8 cellular contexts compared by ENCODE assay signal in the genomic region with DNA sequence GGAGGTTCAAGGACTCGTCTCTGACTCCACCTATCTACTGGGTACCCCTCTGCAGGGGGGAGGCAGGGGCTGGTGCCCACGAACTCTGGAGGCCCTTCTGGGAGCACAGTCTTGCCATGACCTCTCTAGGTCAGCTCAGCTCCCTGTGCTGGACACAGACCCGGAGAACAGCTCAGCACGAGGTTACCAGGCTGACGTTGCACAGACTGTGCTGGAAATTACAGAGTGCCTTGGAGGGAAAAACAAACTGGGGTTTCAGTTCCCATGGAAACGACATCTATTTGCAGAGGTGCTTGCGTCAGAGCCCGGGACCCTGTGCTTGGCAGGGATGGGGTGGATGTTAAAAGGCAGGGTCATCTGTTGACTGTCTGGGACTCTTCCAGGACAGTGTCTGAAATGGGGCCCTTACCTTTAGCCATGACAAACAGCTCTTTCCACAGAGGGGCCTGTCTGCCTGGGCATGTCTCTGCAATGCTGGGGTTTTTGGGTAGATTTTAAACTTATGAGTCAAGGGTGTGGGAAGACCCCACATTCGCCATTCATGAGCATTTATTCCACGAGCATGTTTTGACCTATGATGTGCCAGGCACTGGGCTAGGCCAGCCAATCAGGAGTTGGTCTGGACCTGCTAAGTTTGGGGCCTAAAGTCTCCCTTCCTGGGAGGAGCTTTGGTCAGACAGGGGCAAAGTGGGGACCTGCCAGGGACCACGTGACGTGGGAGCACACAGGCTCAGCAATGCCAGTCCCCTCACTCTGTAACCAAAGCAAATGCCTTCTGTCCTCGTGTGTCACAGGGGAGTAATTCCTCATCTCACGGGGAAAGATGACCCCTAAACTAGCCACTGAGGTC. TPM values are rescaled to one million over a fixed set of nuclear protein-coding genes. Genes with fewer than 3 reads are reported as not detected.
DNase-seq lines count a peak whose midpoint lies in the region; ATAC-seq, FAIRE-seq and TF ChIP-seq lines count a peak whose summit lies in the region.

No MANE protein-coding gene starts in this region.

- WGBS in A549 (ENCODE audit: missing lambda C conversion rate), result 16% methylated on average over 12 of the region's 14 CpGs

- H3K9me3 ChIP-seq in A549, result no peaks in the 10 kb centered on the region
- H3K9me3 ChIP-seq in keratinocyte (ENCODE audit: control insufficient read depth, low read depth, low read length), result no peaks in the 10 kb centered on the region

- no peak overlapping the region for H2AFZ ChIP-seq in keratinocyte (ENCODE audit: control insufficient read depth, low read length)

- H3K4me2 ChIP-seq in A549 (peak overlapping the region; percentile 48), keratinocyte (ENCODE audit: control insufficient read depth, extremely low read depth, insufficient read depth, low read depth, low read length) (peak overlapping the region; percentile 72)

- H3K27me3 ChIP-seq in keratinocyte (ENCODE audit: control insufficient read depth, extremely low read depth, insufficient read depth, low read length), result no peaks in the 10 kb centered on the region

- peak; percentile 100 for TF ChIP-seq EP300 in A549 (IDR thresholded peaks at IDR 0.05)

- H3K9ac ChIP-seq in keratinocyte (ENCODE audit: control insufficient read depth, extremely low read depth, insufficient read depth, low read length), result peak overlapping the region; percentile 45

- peak; percentile 43 for FAIRE-seq in A549 (lab: Jason Lieb, UNC)
- FAIRE-seq in keratinocyte (lab: Jason Lieb, UNC), result peak; percentile 85

- TF ChIP-seq RAD21 in A549 (conservative IDR thresholded peaks at IDR 0.05 in 1 of 2, IDR thresholded peaks at IDR 0.05 in 1 of 2), result peak; percentile 4 to 55; a peak in 4 of 5 replicates

- CTCF ChIA-PET in A549 (lab: Yijun Ruan, JAX), result interaction anchor here (0.7 to 36.6 kb wide), 12 partner anchors 8 to 226 kb away, joined by 3 to 1144 read pairs (median 4); partner anchors contain the start of genes CCR7 and IGFBP4

- H3K4me1 ChIP-seq in A549 (peaks cover 71% of the 10 kb centered on the region), keratinocyte (ENCODE audit: control insufficient read depth, extremely low read depth, insufficient read depth, low read length) (peaks cover 44% of the 10 kb centered on the region)

- peaks cover 4% of the 10 kb centered on the region for H3K9me1 ChIP-seq in keratinocyte (ENCODE audit: control insufficient read depth, extremely low read depth, insufficient read depth, low read length)

- H3K27ac ChIP-seq in A549, result peak overlapping the region; percentile 95 to 99
- H3K27ac ChIP-seq in keratinocyte (ENCODE audit: control insufficient read depth, insufficient read depth, low read length), result peak overlapping the region; percentile 71

- POLR2A ChIA-PET in A549 (lab: Yijun Ruan, JAX), result interaction anchor here (0.6 to 3.3 kb wide), 29 partner anchors 9 to 1146 kb away, joined by 3 to 114 read pairs (median 7); partner anchors contain the start of genes EIF1 and IGFBP4

- no peaks in the 10 kb centered on the region for H3K79me2 ChIP-seq in keratinocyte (ENCODE audit: control insufficient read depth, insufficient read depth, low read length)

- ATAC-seq in A549, result peak; percentile 87 to 90

- TF ChIP-seq POLR2A in A549 (IDR thresholded peaks at IDR 0.05; ENCODE audit: low read length) (no peak), GM19193 (IDR thresholded peaks at IDR 0.05; ENCODE audit: extremely low read depth, insufficient read depth, insufficient read length) (peak; percentile 37)

- no peaks in the 10 kb centered on the region for H3K36me3 ChIP-seq in keratinocyte (ENCODE audit: control insufficient read depth in 2 of 2, extremely low read depth in 1 of 2, insufficient read depth in 2 of 2, low read length in 2 of 2)

- TF ChIP-seq CTCF in A549 (IDR thresholded peaks at IDR 0.05) (no peak), keratinocyte (optimal IDR thresholded peaks at IDR 0.05 in 1 of 3, IDR thresholded peaks at IDR 0.05 in 1 of 3, conservative IDR thresholded peaks at IDR 0.05 in 1 of 3; ENCODE audit: extremely low read depth in 1 of 3, insufficient read depth in 2 of 3, low read length in 3 of 3) (no peak)

- peak; percentile 99 to 100 for DNase-seq in A549 (ENCODE audit: low read depth in 1 of 2, low spot score in 1 of 2)
- peak; percentile 40 for DNase-seq in NCI-H69 (lab: John Stamatoyannopoulos, UW)
- DNase-seq in astrocyte of the hippocampus (ENCODE audit: low read depth, low spot score), result peak; percentile 86
- no peak for DNase-seq in keratinocyte (ENCODE audit: low read depth, low spot score)
- peak; percentile 68 for DNase-seq in stimulated activated CD4-positive, alpha-beta T cell treated with anti-CD3 and anti-CD28 coated beads, Interleukin-4, amount 100 ng/mL, for 24 hours
- DNase-seq in NCI-H510A (lab: John Stamatoyannopoulos, UW), result no peak
- DNase-seq in NCI-H1105 treated with DMSO at 0.1 percent for 48 hours (lab: John Stamatoyannopoulos, UW), result no peak

- H4K20me1 ChIP-seq in keratinocyte (ENCODE audit: control insufficient read depth, extremely low read depth, insufficient read depth, low read length), result no peaks in the 10 kb centered on the region

- H3K4me3 ChIP-seq in A549 (no peak overlapping the region), keratinocyte (ENCODE audit: control insufficient read depth in 2 of 3, extremely low read depth in 1 of 3, insufficient read depth in 2 of 3, low read depth in 1 of 3, low read length in 3 of 3) (no peak overlapping the region)

- dilution Hi-C loops in keratinocyte (cut with MboI; ENCODE audit: extremely low pct_ligation_motif_present, low sequenced_read_pairs), result no loop called here

TF ChIP-seq in A549, 52 proteins besides CTCF, POLR2A, EP300 and RAD21 (continues in another document):
- TF ChIP-seq MAFK (IDR thresholded peaks at IDR 0.05; ENCODE audit: partially characterized antibody) (peak; percentile 81), FOXS1 (CRISPR knock-in tag; IDR thresholded peaks at IDR 0.05) (peak; percentile 75; the same call in 1 of the 2 replicates), HEYL (CRISPR knock-in tag; IDR thresholded peaks at IDR 0.05) (peak; percentile 90; the same call in 1 of the 2 replicates), MAZ (IDR thresholded peaks at IDR 0.05; ENCODE audit: borderline replicate concordance, low read depth, low read length) (peak; percentile 24; the same call in 1 of the 2 replicates), CEBPB (IDR thresholded peaks at IDR 0.05) (peak; percentile 85 to 96), HOXB13 (CRISPR knock-in tag; IDR thresholded peaks at IDR 0.05; ENCODE audit: low read depth) (peak; percentile 91), RFX5 (IDR thresholded peaks at IDR 0.05) (peak; percentile 71), SMC3 (IDR thresholded peaks at IDR 0.05) (peak; percentile 48), FOSB (CRISPR knock-in tag; IDR thresholded peaks at IDR 0.05) (peak; percentile 59; the same call in 1 of the 2 replicates), FOSL2 (IDR thresholded peaks at IDR 0.05) (peak; percentile 78), FOSL2 (CRISPR knock-in tag; IDR thresholded peaks at IDR 0.05) (peak; percentile 98), GATA3 (IDR thresholded peaks at IDR 0.05; ENCODE audit: borderline replicate concordance) (peak; percentile 99), NFE2L2 (conservative IDR thresholded peaks at IDR 0.05; ENCODE audit: low read length) (peak; percentile 64), EHF (CRISPR knock-in tag; IDR thresholded peaks at IDR 0.05) (peak; percentile 84), CBX2 (IDR thresholded peaks at IDR 0.05; ENCODE audit: borderline replicate concordance, low read depth) (no peak), RNF2 (IDR thresholded peaks at IDR 0.05; ENCODE audit: borderline replicate concordance, low read depth) (no peak), KDM1A (IDR thresholded peaks at IDR 0.05; ENCODE audit: low read depth) (no peak), ZNF302 (CRISPR knock-in tag; IDR thresholded peaks at IDR 0.05) (peak; percentile 63; the same call in 1 of the 2 replicates)

RNA-seq across cellular contexts. Expression of gene CCR7, which starts 22.5 kb away (rescaled TPM):
- 1.4 and 1.9 TPM in 2 replicates for polyA plus RNA-seq in A549 (2011; rRNA removed)
- polyA plus RNA-seq in A549 (2012; cell fraction: cytosol; rRNA removed), result 0.79 and 1.5 TPM in 2 replicates
- polyA plus RNA-seq in A549 (2012; cell fraction: nucleus; rRNA removed), result 3.0 and 3.2 TPM in 2 replicates
- 0.72 to 0.84 TPM (median 0.76 TPM) in 3 replicates for polyA plus RNA-seq in A549 (2017; fragmentation: RNase III; extraction: RNeasy Plus Mini Kit Qiagen cat#74134 plus additional on column Dnase treatment)
- polyA minus RNA-seq in A549 (2011; rRNA and poly(A)+ RNA removed), result 1.7 and 3.3 TPM in 2 replicates
- polyA plus RNA-seq in keratinocyte, result 0.06 to 0.63 TPM (median 0.16 TPM) in 3 replicates
- not detected for polyA plus RNA-seq in keratinocyte (2011; ENCODE audit: low read depth)
- 0.04 TPM in 1 of 2 replicates, not detected in the other for polyA plus RNA-seq in keratinocyte (2011; cell fraction: cytosol; rRNA removed)
- polyA plus RNA-seq in keratinocyte (2011; cell fraction: nucleus; rRNA removed), result 0.31 TPM in 1 of 2 replicates, not detected in the other
- polyA plus RNA-seq in keratinocyte (2012; ENCODE audit: low replicate concordance), result 0.05 and 0.16 TPM in 2 replicates
- polyA minus RNA-seq in keratinocyte, result 0.33 TPM in 1 of 3 replicates, not detected in the others
- not detected for polyA minus RNA-seq in keratinocyte (2011; cell fraction: cytosol; rRNA and poly(A)+ RNA removed)
- not detected in 2 replicates for polyA minus RNA-seq in keratinocyte (2011; cell fraction: nucleus; rRNA and poly(A)+ RNA removed)

RNA-seq across cellular contexts. Expression of gene TNS4, which starts 41.4 kb away (rescaled TPM):
- polyA plus RNA-seq in A549 (2011; rRNA removed) (24.2 and 45.9 TPM in 2 replicates), A549 (2017; fragmentation: RNase III; extraction: RNeasy Plus Mini Kit Qiagen cat#74134 plus additional on column Dnase treatment) (61.6 to 75.9 TPM (median 73.5 TPM) in 3 replicates), keratinocyte (129 to 171 TPM (median 160 TPM) in 3 replicates)
- 18.0 and 30.2 TPM in 2 replicates for polyA plus RNA-seq in A549 (2012; cell fraction: cytosol; rRNA removed)
- 83.8 and 125 TPM in 2 replicates for polyA plus RNA-seq in A549 (2012; cell fraction: nucleus; rRNA removed)
- polyA minus RNA-seq in A549 (2011; rRNA and poly(A)+ RNA removed), result 62.8 and 79.7 TPM in 2 replicates
- 182 TPM for polyA plus RNA-seq in keratinocyte (2011; ENCODE audit: low read depth)
- 162 and 255 TPM in 2 replicates for polyA plus RNA-seq in keratinocyte (2011; cell fraction: cytosol; rRNA removed)
- 758 and 1,104 TPM in 2 replicates for polyA plus RNA-seq in keratinocyte (2011; cell fraction: nucleus; rRNA removed)
- polyA plus RNA-seq in keratinocyte (2012; ENCODE audit: low replicate concordance), result 221 and 630 TPM in 2 replicates
- polyA minus RNA-seq in keratinocyte, result 229 to 1,669 TPM (median 398 TPM) in 3 replicates
- 367 TPM for polyA minus RNA-seq in keratinocyte (2011; cell fraction: cytosol; rRNA and poly(A)+ RNA removed)
- 523 and 706 TPM in 2 replicates for polyA minus RNA-seq in keratinocyte (2011; cell fraction: nucleus; rRNA and poly(A)+ RNA removed)

Comparison
In these comparisons a context has a peak if more than half of its experiments do, and no peak if none do; other contexts are left out.
1. DNase-seq: peak in A549 (2 of 2), NCI-H69 (single experiment), astrocyte of the hippocampus (single experiment) and stimulated activated CD4-positive, alpha-beta T cell treated with anti-CD3 and anti-CD28 coated beads, Interleukin-4, amount 100 ng/mL, for 24 hours (single experiment); none in keratinocyte (single experiment), NCI-H510A (single experiment) and NCI-H1105 treated with DMSO at 0.1 percent for 48 hours (single experiment).